1 cellular context compared by ENCODE assay signal in the genomic region with DNA sequence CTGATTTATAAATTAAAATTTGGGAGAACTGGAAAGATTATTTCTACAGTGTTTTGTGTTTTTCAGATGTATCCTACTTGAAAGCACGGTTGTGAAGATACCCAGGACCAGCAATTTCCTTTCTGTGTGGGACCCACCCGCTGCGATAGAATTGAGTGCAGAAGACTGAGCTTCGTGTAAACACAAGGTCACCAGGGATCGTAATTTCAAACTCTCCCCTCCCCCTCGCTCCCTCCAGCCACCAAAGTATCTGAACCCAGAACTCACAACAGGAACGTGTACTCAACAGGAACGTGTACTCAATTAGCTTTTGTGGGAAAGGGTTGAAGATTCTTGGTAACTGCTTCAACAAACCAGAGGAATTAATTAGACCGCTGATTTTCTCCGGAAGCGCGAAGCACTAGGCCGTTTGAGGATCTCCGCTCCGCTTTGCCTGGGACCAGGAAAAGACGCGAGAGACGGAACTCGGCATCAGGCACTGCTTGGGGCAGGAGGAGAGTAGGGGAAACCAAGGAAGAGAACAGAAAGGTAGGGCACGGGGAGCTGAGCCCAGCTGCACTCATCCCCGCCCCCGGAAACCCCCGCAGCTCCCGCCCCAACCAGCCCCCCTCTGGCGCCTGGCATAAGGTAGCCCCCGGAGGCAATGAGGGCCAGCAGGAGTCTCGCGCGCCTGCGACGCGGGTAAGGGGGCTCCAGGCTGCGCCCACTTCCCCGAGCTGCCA.
TF ChIP-seq lines count a peak whose summit lies in the region.

No MANE protein-coding gene starts in this region.

TF ChIP-seq in endothelial cell of umbilical vein, 7 proteins besides CTCF, POLR2A, EP300 and RAD21 (continued from another document):
- TF ChIP-seq, protein P1, sequence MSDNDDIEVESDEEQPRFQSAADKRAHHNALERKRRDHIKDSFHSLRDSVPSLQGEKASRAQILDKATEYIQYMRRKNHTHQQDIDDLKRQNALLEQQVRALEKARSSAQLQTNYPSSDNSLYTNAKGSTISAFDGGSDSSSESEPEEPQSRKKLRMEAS (IDR thresholded peaks at IDR 0.05; ENCODE audit: insufficient read depth, insufficient read length) = no peak
TF ChIP-seq in endothelial cell of umbilical vein: peak in this region for 0.
